27 cellular contexts compared by ENCODE assay signal in genomic region chr1:225044258-225044657, GRCh38.
DNase-seq lines count a peak whose midpoint lies in the region; TF ChIP-seq lines count a peak whose summit lies in the region.
"Had no signal": no experiment of that assay in that cellular context is flagged by ENCODE, and none has a peak within 500 bp of the region (broad histone marks: within the 10 kb centered on the region; RNA-seq: fewer than 3 reads in every experiment).

No MANE protein-coding gene starts in this region.

- no peaks in the 10 kb centered on the region for H3K36me3 ChIP-seq in uterus
- H3K36me3 ChIP-seq: HAP-1, left ventricle myocardium inferior, prostate gland, sigmoid colon, thoracic aorta, vagina, WERI-Rb-1 had no signal

- no peaks in the 10 kb centered on the region for H3K27me3 ChIP-seq in uterus
- H3K27me3 ChIP-seq: body of pancreas, sigmoid colon, vagina had no signal

- TF ChIP-seq CTCF in AG09309 (IDR thresholded peaks at IDR 0.05; ENCODE audit: control insufficient read depth, insufficient read depth, low read depth, low read length, missing control alignments) (no peak), choroid plexus epithelial cell (conservative IDR thresholded peaks at IDR 0.05; ENCODE audit: low read depth, low read length) (no peak), uterus (IDR thresholded peaks at IDR 0.05) (no peak)

- DNase-seq in AG09309 (ENCODE audit: low read depth) (peak; percentile 5), OCI-M1 (lab: John Stamatoyannopoulos, UW) (peak; percentile 24), choroid plexus epithelial cell (ENCODE audit: low read depth) (peak; percentile 47), iris pigment epithelial cell (ENCODE audit: low read depth) (peak; percentile 16), uterus (no peak), retina (no peak), HuH-7 (ENCODE audit: low spot score) (no peak)
- DNase-seq in stimulated activated naive CD4-positive, alpha-beta T cell treated with Interleukin-2 at 50 U/mL for 16 hours (lab: John Stamatoyannopoulos, UW): no peak
- DNase-seq: activated CD4-positive, alpha-beta T cell treated with anti-CD3 and anti-CD28 coated beads, Interleukin-2, amount 10 ng/mL, durations not matched to agents 24 days and 14 days; activated effector memory CD4-positive, alpha-beta T cell treated with anti-CD3 and anti-CD28 coated beads, Interleukin-2, amount 50 U/mL, for 16 hours; activated naive CD8-positive, alpha-beta T cell treated with anti-CD3 and anti-CD28 coated beads for 36 hours; activated T-cell treated with anti-CD3 and anti-CD28 coated beads, Interleukin-2, amount 50 U/mL, for 1 hour; body of pancreas; hippocampal formation; Karpas-422; left ventricle myocardium inferior; naive B cell; NCI-H146; NCI-H2107; Right ventricle myocardium superior; sigmoid colon; stimulated activated naive CD4-positive, alpha-beta T cell; WERI-Rb-1 had no signal

- TF ChIP-seq POLR2A in uterus (IDR thresholded peaks at IDR 0.05): no peak

- intact Hi-C loops in uterus (cut with DNase I; ENCODE audit: low total_unique reads): no loop called here

- H3K4me3 ChIP-seq in AG09309 (ENCODE audit: control insufficient read depth, low read depth, low read length) (no peak overlapping the region), choroid plexus epithelial cell (ENCODE audit: low read depth, low read length) (no peak overlapping the region), uterus (no peak overlapping the region)
- H3K4me3 ChIP-seq: body of pancreas, HAP-1, left ventricle myocardium inferior, prostate gland, sigmoid colon, thoracic aorta, vagina had no signal

- no peaks in the 10 kb centered on the region for H3K4me1 ChIP-seq in uterus
- H3K4me1 ChIP-seq: body of pancreas, left ventricle myocardium inferior, prostate gland, sigmoid colon, vagina had no signal

- no peak overlapping the region for H3K27ac ChIP-seq in uterus
- H3K27ac ChIP-seq: body of pancreas, left ventricle myocardium inferior, prostate gland, sigmoid colon, thoracic aorta, vagina, WERI-Rb-1 had no signal

- H3K9me3 ChIP-seq in uterus: no peaks in the 10 kb centered on the region
- H3K9me3 ChIP-seq: body of pancreas, HAP-1, left ventricle myocardium inferior, prostate gland, sigmoid colon, thoracic aorta, vagina had no signal

Comparison
In these comparisons a context has a peak if more than half of its experiments do, and no peak if none do; other contexts are left out.
1. DNase-seq: peak in AG09309 (single experiment), OCI-M1 (single experiment), choroid plexus epithelial cell (single experiment) and iris pigment epithelial cell (single experiment); none in uterus (0 of 2), stimulated activated naive CD4-positive, alpha-beta T cell treated with Interleukin-2 at 50 U/mL for 16 hours (single experiment), retina (single experiment) and HuH-7 (single experiment).